ENCODE assay signal across 12 cellular contexts in genomic region chr7:4837814-4838625, GRCh38. TPM values are rescaled to one million over a fixed set of nuclear protein-coding genes. Genes with fewer than 3 reads are reported as not detected.
DNase-seq lines count a peak whose midpoint lies in the region; ATAC-seq and TF ChIP-seq lines count a peak whose summit lies in the region.
"Had no signal": no experiment of that assay in that cellular context is flagged by ENCODE, and none has a peak within 500 bp of the region (broad histone marks: within the 10 kb centered on the region; RNA-seq: fewer than 3 reads in every experiment).

No MANE protein-coding gene starts in this region.

- TF ChIP-seq CTCF in suprapubic skin (IDR thresholded peaks at IDR 0.05) (no peak), GM13977 (IDR thresholded peaks at IDR 0.05; ENCODE audit: extremely low read depth, insufficient read depth, missing control alignments) (no peak)

- in situ Hi-C loops in GM13977 (cut with MboI; ENCODE audit: low pct_unique_long_range_greater_than_20kb, low sequenced_read_pairs, unreplicated experiment): loop anchor here (25.0 kb wide), 1 partner anchor 249 kb away; no protein-coding TSS in a partner anchor

- H3K27ac ChIP-seq in suprapubic skin: no peak overlapping the region
- H3K27ac ChIP-seq: ovary had no signal

- intact Hi-C loops in Right ventricle myocardium inferior (cut with DNase I): loop anchor here (5.0 kb wide), 1 partner anchor 44 kb away; the partner anchor contains the start of gene RADIL
- intact Hi-C loops in left cardiac atrium (cut with DNase I): loop anchor here in 1 of 2 donors (10.0 kb wide), 1 partner anchor 247 kb away; no protein-coding TSS in a partner anchor
- intact Hi-C loops in left ventricle myocardium superior (cut with micrococcal nuclease): no loop called here

- DNase-seq in Right ventricle myocardium inferior (ENCODE audit: missing footprints) (no peak), left cardiac atrium (no peak), NCI-H69 (lab: John Stamatoyannopoulos, UW) (peak; percentile 72), left ventricle myocardium superior (no peak), suprapubic skin (ENCODE audit: low spot score in 2 of 2) (peak; percentile 36 to 47), GM13977 (ENCODE audit: low spot score) (no peak)
- no peak for DNase-seq in stimulated activated CD4-positive, alpha-beta T cell treated with anti-CD3 and anti-CD28 coated beads, Interleukin-12 subunit alpha, Interleukin-12 subunit beta, amount 100 ng/mL, for 4 hours
- DNase-seq: activated CD8-positive, alpha-beta T cell treated with anti-CD3 and anti-CD28 coated beads, Interleukin-2, amount 10 ng/mL, durations not matched to agents 7 days and 5 days; DMS153; effector CD4-positive, alpha-beta T cell; ovary had no signal

- H3K9me3 ChIP-seq in suprapubic skin: no peaks in the 10 kb centered on the region
- H3K9me3 ChIP-seq: ovary had no signal

- WGBS in suprapubic skin: 83% methylated on average over 19 of the region's 29 CpGs

- H3K36me3 ChIP-seq in suprapubic skin: peaks cover 8% of the 10 kb centered on the region
- H3K36me3 ChIP-seq: ovary had no signal

- no peak for TF ChIP-seq EP300 in suprapubic skin (IDR thresholded peaks at IDR 0.05)

- H3K27me3 ChIP-seq in suprapubic skin: no peaks in the 10 kb centered on the region
- H3K27me3 ChIP-seq: ovary had no signal

- ATAC-seq in Right ventricle myocardium inferior (peak; percentile 29), left cardiac atrium (no peak), left ventricle myocardium superior (peak; percentile 54), HG03439 (IDR thresholded peaks at IDR 0.05; ENCODE audit: unreplicated experiment) (no peak)
- ATAC-seq: activated CD8-positive, alpha-beta T cell treated with anti-CD3 and anti-CD28 coated beads, Interleukin-2, amount 10 ng/mL, durations not matched to agents 7 days and 5 days had no signal

- TF ChIP-seq POLR2A in suprapubic skin (IDR thresholded peaks at IDR 0.05): no peak

- H3K4me1 ChIP-seq in suprapubic skin: no peaks in the 10 kb centered on the region

- H3K4me3 ChIP-seq in suprapubic skin: no peak overlapping the region
- H3K4me3 ChIP-seq: ovary had no signal

RNA-seq across cellular contexts. Expression of gene PAPOLB, which starts 23.8 kb away (rescaled TPM):
- total RNA-seq in Right ventricle myocardium inferior (0.08 TPM), left cardiac atrium (under 1 TPM; 0.06 to 0.26 TPM), left ventricle myocardium superior (0.05 TPM), suprapubic skin (under 1 TPM in 2 of 4 donors, not detected in 2; 0.11 to 0.30 TPM)

RNA-seq across cellular contexts. Expression of gene RADIL, which starts 45.5 kb away (rescaled TPM):
- total RNA-seq in Right ventricle myocardium inferior (3.9 TPM), left cardiac atrium (1 to 10 TPM; 6.8 to 7.8 TPM), left ventricle myocardium superior (2.8 TPM), suprapubic skin (1 to 10 TPM; 2.1 to 6.8 (median 3.6) TPM)

Comparison
In these comparisons a context has a peak if more than half of its experiments do, and no peak if none do; other contexts are left out.
1. ATAC-seq: peak in Right ventricle myocardium inferior (single experiment) and left ventricle myocardium superior (single experiment); none in left cardiac atrium (0 of 2) and HG03439 (single experiment).
2. DNase-seq: peak in NCI-H69 (single experiment) and suprapubic skin (2 of 2); none in Right ventricle myocardium inferior (single experiment), left cardiac atrium (single experiment), left ventricle myocardium superior (single experiment), GM13977 (single experiment) and stimulated activated CD4-positive, alpha-beta T cell treated with anti-CD3 and anti-CD28 coated beads, Interleukin-12 subunit alpha, Interleukin-12 subunit beta, amount 100 ng/mL, for 4 hours (single experiment).